In the genomic region with DNA sequence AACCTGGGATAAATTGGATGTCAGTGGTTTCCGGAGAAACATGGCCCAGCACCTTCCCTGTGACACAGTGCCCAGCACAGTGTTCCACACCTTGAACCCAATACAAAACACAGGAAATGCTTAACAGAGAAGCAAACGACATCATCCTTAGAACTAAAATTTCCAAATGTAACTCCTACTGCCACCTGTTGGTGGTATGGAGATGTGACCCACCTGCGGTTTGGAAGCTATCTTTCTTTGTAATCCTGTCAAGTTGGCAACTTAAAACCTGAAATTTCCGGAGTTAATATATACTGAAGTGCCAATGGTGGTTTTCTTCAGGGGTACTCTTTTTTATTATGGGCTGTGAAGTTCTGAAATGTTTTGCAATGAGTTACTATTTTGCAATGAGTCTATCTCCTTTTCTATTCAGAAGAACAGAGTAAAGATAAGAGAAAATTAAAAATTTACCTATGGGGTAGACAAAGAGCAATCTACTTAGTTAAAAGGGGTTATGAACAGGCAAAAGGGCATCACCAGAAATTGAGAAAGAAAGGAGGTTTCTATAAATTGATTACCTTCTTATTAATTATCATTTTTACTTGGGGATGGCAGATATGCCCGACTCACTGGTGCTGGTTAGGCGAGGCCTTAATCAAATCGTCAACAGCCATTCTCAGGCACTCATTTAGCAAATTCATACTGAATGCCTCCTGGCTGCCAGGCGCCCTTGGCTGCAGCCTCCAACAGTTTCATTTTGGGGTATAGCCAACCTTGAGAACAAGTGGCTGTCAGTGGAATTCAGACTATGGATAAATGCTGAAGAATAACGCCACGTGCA, we compare ENCODE assay signal across 8 cellular contexts.
DNase-seq lines count a peak whose midpoint lies in the region; ATAC-seq and TF ChIP-seq lines count a peak whose summit lies in the region.

No MANE protein-coding gene starts in this region.

- H3K36me3 Mint-ChIP-seq in CD14-positive monocyte = no peaks in the 10 kb centered on the region

- TF ChIP-seq CTCF in CD14-positive monocyte (IDR thresholded peaks at IDR 0.05) (peak; percentile 72), OCI-LY1 (IDR thresholded peaks at IDR 0.05; ENCODE audit: low read length) (peak; percentile 78), tibial artery (IDR thresholded peaks at IDR 0.05) (peak; percentile 38 to 46)

- peaks cover 13% of the 10 kb centered on the region for H3K4me1 Mint-ChIP-seq in CD14-positive monocyte

- ATAC-seq in HG02571 (IDR thresholded peaks at IDR 0.05; ENCODE audit: unreplicated experiment) = no peak
- ATAC-seq in GM18868 (IDR thresholded peaks at IDR 0.05; ENCODE audit: unreplicated experiment) = no peak

- H3K4me3 Mint-ChIP-seq in CD14-positive monocyte = peak overlapping the region in 1 of 2 donors; percentile 23

- H3K4me1 ChIP-seq in OCI-LY1 (ENCODE audit: insufficient read depth, low read length, severe bottlenecking) (peaks cover 17% of the 10 kb centered on the region), tibial artery (no peaks in the 10 kb centered on the region)

- H3K27me3 ChIP-seq in H7 (ENCODE audit: control insufficient read depth, insufficient read depth, low read length) = no peaks in the 10 kb centered on the region
- H3K27me3 ChIP-seq in OCI-LY1 (ENCODE audit: insufficient read depth, low read length) = no peaks in the 10 kb centered on the region
- H3K27me3 ChIP-seq in tibial artery = no peaks in the 10 kb centered on the region

- H3K36me3 ChIP-seq in H7 (replicated peaks; ENCODE audit: control insufficient read depth, insufficient read depth, low read length) (no peaks in the 10 kb centered on the region), OCI-LY1 (ENCODE audit: insufficient read depth, low read length) (no peaks in the 10 kb centered on the region), tibial artery (no peaks in the 10 kb centered on the region)

- no peak overlapping the region for H3K27ac ChIP-seq in OCI-LY1 (ENCODE audit: low read depth, low read length, poor library complexity, severe bottlenecking)
- no peak overlapping the region for H3K27ac ChIP-seq in tibial artery

- DNase-seq in CD14-positive monocyte (ENCODE audit: low spot score) (no peak), H7 (peak; percentile 45), germinal center (ENCODE audit: low spot score) (peak; percentile 39), tibial artery (no peak), glomerular visceral epithelial cell (ENCODE audit: extremely low spot score) (no peak)

- intact Hi-C loops in CD14-positive monocyte (cut with micrococcal nuclease) (loop anchor here (5.0 to 10.0 kb wide), 2 partner anchors 326 to 794 kb away; no protein-coding TSS in a partner anchor), tibial artery (cut with DNase I; ENCODE audit: low total_unique reads) (no loop called here)

- no peaks in the 10 kb centered on the region for H3K9me2 ChIP-seq in OCI-LY1 (ENCODE audit: low read depth, low read length)

- H3K9ac ChIP-seq in OCI-LY1 (ENCODE audit: low read length) = no peak overlapping the region

- H3K4me2 ChIP-seq in OCI-LY1 (ENCODE audit: low read length) = peak overlapping the region; percentile 43; the same call in 1 of the 2 replicates

- no peaks in the 10 kb centered on the region for H4K20me1 ChIP-seq in OCI-LY1 (ENCODE audit: insufficient read depth, low read length)

- no peaks in the 10 kb centered on the region for H3K79me2 ChIP-seq in OCI-LY1 (ENCODE audit: insufficient read depth, low read length)

- peaks cover 0 to 10% (median 2%) of the 10 kb centered on the region in 3 donors for H3K27me3 Mint-ChIP-seq in CD14-positive monocyte (ENCODE audit: low read depth in 3 of 3)

- peak overlapping the region in 1 of 7 donors; percentile 68 for H3K27ac Mint-ChIP-seq in CD14-positive monocyte

- no peaks in the 10 kb centered on the region for H3K9me3 Mint-ChIP-seq in CD14-positive monocyte

- H3K4me3 ChIP-seq in H7 (ENCODE audit: insufficient read depth, low read depth, low read length) (no peak overlapping the region), OCI-LY1 (ENCODE audit: low read depth, low read length, poor library complexity, severe bottlenecking) (no peak overlapping the region), tibial artery (no peak overlapping the region)

- no peak overlapping the region for H2AFZ ChIP-seq in OCI-LY1 (ENCODE audit: low read length)

- H3K9me3 ChIP-seq in OCI-LY1 (ENCODE audit: low read length) (no peaks in the 10 kb centered on the region), tibial artery (no peaks in the 10 kb centered on the region)

- no peaks in the 10 kb centered on the region for H3F3A ChIP-seq in OCI-LY1 (ENCODE audit: insufficient read depth, low read length)

Comparison
In these comparisons a context has a peak if more than half of its experiments do, and no peak if none do; other contexts are left out.
1. DNase-seq: peak in H7 (single experiment) and germinal center (single experiment); none in CD14-positive monocyte (single experiment), tibial artery (0 of 2) and glomerular visceral epithelial cell (single experiment).
2. Peak in every context shown above with its lines, with median percentiles within 50 percentile points of each other: CTCF ChIP-seq.